ENCODE assay signal across 8 cellular contexts in genomic region chrX:12771445-12772069, GRCh38. TPM values are rescaled to one million over a fixed set of nuclear protein-coding genes. Genes with fewer than 3 reads are reported as not detected.
A peak's percentile ranks its signal among the peaks of the same experiment; 100 is the strongest.
DNase-seq lines count a peak whose midpoint lies in the region; TF ChIP-seq lines count a peak whose summit lies in the region.

No MANE protein-coding gene starts in this region.

- TF ChIP-seq CTCF in GM12873 (IDR thresholded peaks at IDR 0.05; ENCODE audit: insufficient read depth, low read depth, low read length, missing control alignments) = peak; percentile 98

- H3K4me3 ChIP-seq in MG63 = no peak overlapping the region

- H3K9me3 ChIP-seq in MG63 = no peaks in the 10 kb centered on the region

- DNase-seq in H4 (ENCODE audit: low spot score) (peak; percentile 9), MG63 (peak; percentile 55), erythroblast (lab: John Stamatoyannopoulos, UW) (peak; percentile 79 to 82), occipital lobe (lab: John Stamatoyannopoulos, UW) (peak; percentile 0), NCI-H1092 treated with DMSO at 0.1 percent for 48 hours (lab: John Stamatoyannopoulos, UW) (no peak), ACHN (no peak)
- DNase-seq in activated CD8-positive, alpha-beta memory T cell treated with anti-CD3 and anti-CD28 coated beads for 24 hours = peak; percentile 78

- no peak for TF ChIP-seq POLR2A in erythroblast (IDR thresholded peaks at IDR 0.05; ENCODE audit: low read length)

- in situ Hi-C loops in ACHN (cut with HindIII; ENCODE audit: low pct_ligation_motif_present, low pct_unique_long_range_greater_than_20kb, low sequenced_read_pairs) = no loop called here

- no peaks in the 10 kb centered on the region for H3K27me3 ChIP-seq in MG63

- no peaks in the 10 kb centered on the region for H3K36me3 ChIP-seq in MG63

RNA-seq across cellular contexts. Expression of gene PRPS2, which starts 19.7 kb away (rescaled TPM):
- total RNA-seq in H4 (2014; rRNA removed; shearing (Covaris generic)) = 91.0 and 105 TPM in 2 replicates
- total RNA-seq in MG63 (2014; rRNA removed; shearing (Covaris generic); ENCODE audit: low replicate concordance) = 67.4 and 84.2 TPM in 2 replicates
- total RNA-seq in occipital lobe = 73.3 TPM

Comparison
In these comparisons a context has a peak if more than half of its experiments do, and no peak if none do; other contexts are left out.
1. DNase-seq: peak in H4 (single experiment), MG63 (single experiment), activated CD8-positive, alpha-beta memory T cell treated with anti-CD3 and anti-CD28 coated beads for 24 hours (single experiment), erythroblast (2 of 2) and occipital lobe (single experiment); none in NCI-H1092 treated with DMSO at 0.1 percent for 48 hours (single experiment) and ACHN (single experiment).